In the genomic region with DNA sequence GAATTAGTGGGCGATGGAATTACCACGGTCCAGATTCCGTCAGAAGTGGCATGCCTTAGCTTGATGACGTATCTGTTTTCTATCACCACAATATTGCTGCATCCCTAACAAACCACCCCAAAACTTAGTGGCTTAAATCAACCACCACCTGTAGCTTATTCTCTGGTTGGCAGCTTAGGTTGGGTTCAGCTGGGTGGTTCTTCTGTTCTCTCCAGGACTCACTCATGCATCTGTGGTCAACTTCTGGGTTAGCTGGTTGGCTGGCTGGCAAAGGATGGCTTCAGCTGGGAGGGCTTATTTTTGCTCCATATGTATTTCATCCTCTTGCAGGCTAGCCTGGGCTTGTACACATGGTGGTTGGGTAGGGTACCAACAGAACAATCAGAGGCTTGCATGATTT, we compare ENCODE assay signal across 3 cellular contexts.
A peak's percentile ranks its signal among the peaks of the same experiment; 100 is the strongest.
TF ChIP-seq lines count a peak whose summit lies in the region.

No MANE protein-coding gene starts in this region.

TF ChIP-seq in HepG2, 621 proteins besides CTCF, POLR2A, EP300 and RAD21:
- TF ChIP-seq YY1 (IDR thresholded peaks at IDR 0.05; ENCODE audit: insufficient read depth, insufficient replicate concordance, low read depth, low read length) (no peak), ZNF331 (CRISPR knock-in tag; IDR thresholded peaks at IDR 0.05) (peak; percentile 92)

TF ChIP-seq in GM23338, 12 proteins besides CTCF, POLR2A, EP300 and RAD21:
- TF ChIP-seq REST (IDR thresholded peaks at IDR 0.05; ENCODE audit: unreplicated experiment) (no peak), ZNF331 (CRISPR knock-in tag; IDR thresholded peaks at IDR 0.05; ENCODE audit: low read depth) (peak; percentile 90), JUNB (IDR thresholded peaks at IDR 0.05; ENCODE audit: unreplicated experiment) (no peak)

TF ChIP-seq in HEK293, 187 proteins besides CTCF, POLR2A, EP300 and RAD21:
- TF ChIP-seq BCL11B (tag by site-specific recombination; IDR thresholded peaks at IDR 0.05; ENCODE audit: low read depth) (no peak), ATF2 (tag by site-specific recombination; IDR thresholded peaks at IDR 0.05; ENCODE audit: low read depth) (no peak), ZNF701 (tag by site-specific recombination; IDR thresholded peaks at IDR 0.05) (no peak), SETDB1 (IDR thresholded peaks at IDR 0.05; ENCODE audit: insufficient read length, low read length) (peak; percentile 69)
- TF ChIP-seq, protein P1, sequence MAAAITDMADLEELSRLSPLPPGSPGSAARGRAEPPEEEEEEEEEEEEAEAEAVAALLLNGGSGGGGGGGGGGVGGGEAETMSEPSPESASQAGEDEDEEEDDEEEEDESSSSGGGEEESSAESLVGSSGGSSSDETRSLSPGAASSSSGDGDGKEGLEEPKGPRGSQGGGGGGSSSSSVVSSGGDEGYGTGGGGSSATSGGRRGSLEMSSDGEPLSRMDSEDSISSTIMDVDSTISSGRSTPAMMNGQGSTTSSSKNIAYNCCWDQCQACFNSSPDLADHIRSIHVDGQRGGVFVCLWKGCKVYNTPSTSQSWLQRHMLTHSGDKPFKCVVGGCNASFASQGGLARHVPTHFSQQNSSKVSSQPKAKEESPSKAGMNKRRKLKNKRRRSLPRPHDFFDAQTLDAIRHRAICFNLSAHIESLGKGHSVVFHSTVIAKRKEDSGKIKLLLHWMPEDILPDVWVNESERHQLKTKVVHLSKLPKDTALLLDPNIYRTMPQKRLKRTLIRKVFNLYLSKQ (tag by site-specific recombination; IDR thresholded peaks at IDR 0.05; ENCODE audit: borderline replicate concordance): no peak
